Comparison of ENCODE assay signal across 10 cellular contexts in the genomic region with DNA sequence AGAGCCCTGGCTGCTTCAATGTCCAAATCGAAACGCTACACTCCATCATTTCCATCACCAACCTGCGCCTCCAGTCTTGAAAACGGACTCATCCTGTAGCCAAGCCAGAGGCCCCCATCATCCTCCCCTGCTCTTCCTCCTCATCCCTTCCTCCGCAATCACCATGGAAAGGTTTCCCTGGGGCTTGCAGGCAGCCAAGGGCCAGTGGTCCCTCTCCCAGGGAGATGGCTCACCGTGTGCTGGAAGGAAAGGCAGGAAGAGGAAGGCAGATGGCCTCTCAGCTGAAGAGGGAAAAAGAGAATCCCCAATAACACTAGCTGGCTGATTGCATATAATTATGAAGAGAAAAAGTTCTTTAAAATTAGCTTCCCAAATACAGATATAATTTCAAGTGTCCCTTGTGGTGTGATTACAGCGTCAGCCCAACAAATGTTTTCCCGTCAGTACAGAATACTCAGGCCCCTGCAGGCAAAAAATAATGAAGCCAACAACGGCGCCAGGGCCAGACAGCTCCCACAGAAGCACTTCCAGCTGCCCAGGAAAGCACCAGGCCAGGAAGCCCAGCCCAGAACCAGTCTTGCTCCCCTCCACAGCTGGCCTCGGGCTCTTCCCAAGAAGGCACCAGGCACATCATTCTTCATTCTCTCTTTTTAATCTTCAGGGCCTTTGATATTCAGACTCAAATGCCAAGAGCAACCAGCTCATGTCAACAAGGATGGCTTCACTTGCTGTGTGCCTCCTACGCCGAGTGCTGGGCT. TPM values are rescaled to one million over a fixed set of nuclear protein-coding genes. Genes with fewer than 3 reads are reported as not detected.
DNase-seq lines count a peak whose midpoint lies in the region; ATAC-seq and TF ChIP-seq lines count a peak whose summit lies in the region.
"Had no signal": no experiment of that assay in that cellular context is flagged by ENCODE, and none has a peak within 500 bp of the region (broad histone marks: within the 10 kb centered on the region; RNA-seq: fewer than 3 reads in every experiment).

No MANE protein-coding gene starts in this region.

- H3K4me3 ChIP-seq in right cardiac atrium (ENCODE audit: low read length), result no peak overlapping the region
- no peak overlapping the region for H3K4me3 ChIP-seq in testis
- H3K4me3 ChIP-seq in ascending aorta, result no peak overlapping the region
- no peak overlapping the region for H3K4me3 ChIP-seq in PC-3 (ENCODE audit: low read length)
- H3K4me3 ChIP-seq: left lung had no signal

- peak overlapping the region; percentile 29 for H3K27ac Mint-ChIP-seq in MCF 10A (ENCODE audit: low read depth, unreplicated experiment)

- no peaks in the 10 kb centered on the region; the same call in 1 of the 2 replicates for H4K20me1 ChIP-seq in PC-3 (ENCODE audit: low read length)

- no peak overlapping the region for H3K4me2 ChIP-seq in PC-3 (ENCODE audit: low read length)

- H3K27me3 ChIP-seq in right cardiac atrium (ENCODE audit: control insufficient read depth, insufficient read depth), result no peaks in the 10 kb centered on the region
- H3K27me3 ChIP-seq in testis, result no peaks in the 10 kb centered on the region
- no peaks in the 10 kb centered on the region for H3K27me3 ChIP-seq in ascending aorta
- no peaks in the 10 kb centered on the region for H3K27me3 ChIP-seq in PC-3 (ENCODE audit: low read length)
- H3K27me3 ChIP-seq: left lung had no signal

- no peak for TF ChIP-seq POLR2A in testis (IDR thresholded peaks at IDR 0.05)

- intact Hi-C loops in MCF 10A (cut with micrococcal nuclease), result no loop called here
- intact Hi-C loops in right cardiac atrium (cut with DNase I), result no loop called here
- intact Hi-C loops in testis (cut with DNase I; ENCODE audit: low total_unique reads), result no loop called here
- intact Hi-C loops in ascending aorta (cut with DNase I), result no loop called here
- intact Hi-C loops in PC-3 (cut with micrococcal nuclease), result no loop called here

- H3K4me1 Mint-ChIP-seq in MCF 10A (ENCODE audit: insufficient read depth, unreplicated experiment), result peaks cover 50% of the 10 kb centered on the region

- CTCF ChIA-PET in MCF 10A (lab: Yijun Ruan, JAX) (interaction anchor here (0.9 to 2.2 kb wide), 3 partner anchors 14 to 42 kb away, joined by 3 to 7 read pairs (median 3); no protein-coding TSS in a partner anchor), PC-3 (lab: Charles Lee) (no interaction called here)

- POLR2A ChIA-PET in MCF 10A (lab: Yijun Ruan, JAX) (no interaction called here), PC-3 (lab: Charles Lee; ENCODE audit: unreplicated experiment) (no interaction called here)

- H3K36me3 ChIP-seq in testis (ENCODE audit: low read depth, missing control alignments), result no peaks in the 10 kb centered on the region
- no peaks in the 10 kb centered on the region for H3K36me3 ChIP-seq in ascending aorta
- no peaks in the 10 kb centered on the region for H3K36me3 ChIP-seq in PC-3 (ENCODE audit: low read depth, low read length)
- H3K36me3 ChIP-seq: left lung had no signal

- WGBS in right cardiac atrium, result 42% methylated on average over 13 of the region's 13 CpGs
- WGBS in testis, 2 donors, result 54 to 58% methylated on average over 13 of the region's 13 CpGs

- H3K27ac ChIP-seq in right cardiac atrium (ENCODE audit: low read length), result peak overlapping the region; percentile 79
- H3K27ac ChIP-seq in testis, result no peak overlapping the region
- no peak overlapping the region for H3K27ac ChIP-seq in ascending aorta
- H3K27ac ChIP-seq in PC-3 (ENCODE audit: low read length), result no peak overlapping the region
- H3K27ac ChIP-seq: left lung had no signal

- H3K9me3 Mint-ChIP-seq in MCF 10A (ENCODE audit: unreplicated experiment), result no peaks in the 10 kb centered on the region

- H3K4me3 Mint-ChIP-seq in MCF 10A (ENCODE audit: unreplicated experiment), result no peak overlapping the region

- DNase-seq in NCI-H2171 treated with DMSO at 0.1 percent for 48 hours (lab: John Stamatoyannopoulos, UW) (peak; percentile 53), NCI-H2171 (lab: John Stamatoyannopoulos, UW) (no peak), MCF 10A (ENCODE audit: unreplicated experiment) (no peak), right cardiac atrium (peak; percentile 64 to 84 (median 83)), testis (peak; percentile 46), ascending aorta (ENCODE audit: low spot score in 2 of 2) (no peak), PC-3 (no peak)
- no peak for DNase-seq in activated CD4-positive, alpha-beta T cell treated with anti-CD3 and anti-CD28 coated beads for 4 hours
- DNase-seq: effector memory CD4-positive, alpha-beta T cell had no signal

- peaks cover 33% of the 10 kb centered on the region for H3K4me1 ChIP-seq in right cardiac atrium (ENCODE audit: control insufficient read depth, insufficient read depth, low read length)
- peaks cover 24% of the 10 kb centered on the region for H3K4me1 ChIP-seq in testis
- H3K4me1 ChIP-seq in ascending aorta, result peaks cover 0 to 8% of the 10 kb centered on the region in 2 donors
- peaks cover 13% of the 10 kb centered on the region for H3K4me1 ChIP-seq in PC-3 (ENCODE audit: insufficient read depth, low read length)

- peaks cover 65% of the 10 kb centered on the region for H3K79me2 ChIP-seq in PC-3 (ENCODE audit: low read length)

- H3K36me3 Mint-ChIP-seq in MCF 10A (ENCODE audit: insufficient read depth, unreplicated experiment), result peaks cover 18% of the 10 kb centered on the region

- no peaks in the 10 kb centered on the region for H3K9me2 ChIP-seq in PC-3 (replicated peaks; ENCODE audit: low read length)

- ATAC-seq in right cardiac atrium (peak; percentile 70 to 75), PC-3 (no peak)
- ATAC-seq: left lung had no signal

- no peak for TF ChIP-seq CTCF in MCF 10A (IDR thresholded peaks at IDR 0.05; ENCODE audit: unreplicated experiment)
- TF ChIP-seq CTCF in testis (IDR thresholded peaks at IDR 0.05), result no peak
- no peak for TF ChIP-seq CTCF in ascending aorta (IDR thresholded peaks at IDR 0.05)
- no peak for TF ChIP-seq CTCF in PC-3 (conservative IDR thresholded peaks at IDR 0.05; ENCODE audit: low read depth, low read length)

- H2AFZ ChIP-seq in PC-3 (ENCODE audit: low read length), result no peak overlapping the region

- no peak overlapping the region for H3K9ac ChIP-seq in PC-3 (ENCODE audit: low read length)

- H3K9me3 ChIP-seq in right cardiac atrium (ENCODE audit: control insufficient read depth, low read length) (no peaks in the 10 kb centered on the region), testis (no peaks in the 10 kb centered on the region), ascending aorta (no peaks in the 10 kb centered on the region), PC-3 (ENCODE audit: low read length) (no peaks in the 10 kb centered on the region)
- H3K9me3 ChIP-seq: left lung had no signal

- BruUV-seq in MCF 10A (replicated peaks; lab: Mats Ljungman, UMichigan), result no TSS peak
- BruUV-seq in PC-3 (replicated peaks; lab: Mats Ljungman, UMichigan), result no TSS peak

- H3K27me3 Mint-ChIP-seq in MCF 10A (ENCODE audit: insufficient read depth, unreplicated experiment), result no peaks in the 10 kb centered on the region

- no peaks in the 10 kb centered on the region for H3F3A ChIP-seq in PC-3 (ENCODE audit: low read length, unreplicated experiment)

RNA-seq across cellular contexts. Expression of a gene that starts 24.7 kb away (rescaled TPM):
- 84.7 and 133 TPM in 2 replicates for total RNA-seq in MCF 10A (2022)
- total RNA-seq in right cardiac atrium, result 100 to 1,000 TPM; 113 to 135 (median 129) TPM
- 78.2 TPM for polyA plus RNA-seq in right cardiac atrium
- 10 to 100 TPM; 78.3 to 90.6 TPM for total RNA-seq in testis
- 92.5 TPM for polyA plus RNA-seq in testis (ENCODE audit: insufficient read depth, low read depth, low replicate concordance)
- 85.3 TPM for total RNA-seq in ascending aorta
- 66.2 and 81.1 TPM in 2 replicates for total RNA-seq in PC-3 (2014; rRNA removed)

Comparison
In these comparisons a context has a peak if more than half of its experiments do, and no peak if none do; other contexts are left out.
1. DNase-seq: peak in NCI-H2171 treated with DMSO at 0.1 percent for 48 hours (single experiment), right cardiac atrium (3 of 3) and testis (single experiment); none in NCI-H2171 (single experiment), MCF 10A (single experiment), ascending aorta (0 of 2), PC-3 (single experiment) and activated CD4-positive, alpha-beta T cell treated with anti-CD3 and anti-CD28 coated beads for 4 hours (0 of 2).